ENCODE assay signal across 20 cellular contexts in genomic region chr11:46436113-46436512, GRCh38. TPM values are rescaled to one million over a fixed set of nuclear protein-coding genes. Genes with fewer than 3 reads are reported as not detected.
DNase-seq lines count a peak whose midpoint lies in the region; ATAC-seq and TF ChIP-seq lines count a peak whose summit lies in the region.
"Had no signal": no experiment of that assay in that cellular context is flagged by ENCODE, and none has a peak within 500 bp of the region (broad histone marks: within the 10 kb centered on the region; RNA-seq: fewer than 3 reads in every experiment).

No MANE protein-coding gene starts in this region.

- H3K4me3 Mint-ChIP-seq in activated T-helper 17 cell treated with anti-CD3 and anti-CD28 coated beads, Interleukin-2, amount 50 U/mL, for 72 hours = no peak overlapping the region
- no peak overlapping the region for H3K4me3 Mint-ChIP-seq in stimulated activated effector memory CD8-positive, alpha-beta T cell treated with anti-CD3 and anti-CD28 coated beads, Interleukin-12 subunit alpha, Interleukin-12 subunit beta, amount 100 ng/mL, for 72 hours
- H3K4me3 Mint-ChIP-seq: CD8-positive, alpha-beta memory T cell; T-cell had no signal

- H3K27me3 ChIP-seq in right cardiac atrium (ENCODE audit: control insufficient read depth, insufficient read depth) = no peaks in the 10 kb centered on the region
- H3K27me3 ChIP-seq in upper lobe of right lung = no peaks in the 10 kb centered on the region

- no peaks in the 10 kb centered on the region for H3K27me3 Mint-ChIP-seq in activated T-helper 17 cell treated with anti-CD3 and anti-CD28 coated beads, Interleukin-2, amount 50 U/mL, for 72 hours
- H3K27me3 Mint-ChIP-seq: CD8-positive, alpha-beta memory T cell; T-cell had no signal

- H3K27ac Mint-ChIP-seq in activated T-helper 17 cell treated with anti-CD3 and anti-CD28 coated beads, Interleukin-2, amount 50 U/mL, for 72 hours = peak overlapping the region; percentile 37
- H3K27ac Mint-ChIP-seq in stimulated activated effector memory CD8-positive, alpha-beta T cell treated with anti-CD3 and anti-CD28 coated beads, Interleukin-12 subunit alpha, Interleukin-12 subunit beta, amount 100 ng/mL, for 72 hours = peak overlapping the region; percentile 37
- H3K27ac Mint-ChIP-seq: T-cell had no signal

- intact Hi-C loops in right cardiac atrium (cut with DNase I) (no loop called here), left cardiac atrium (cut with DNase I) (no loop called here), upper lobe of right lung (cut with DNase I) (no loop called here)

- no peak overlapping the region for H3K4me3 ChIP-seq in right cardiac atrium (ENCODE audit: low read length)
- no peak overlapping the region for H3K4me3 ChIP-seq in upper lobe of right lung

- H3K9me3 ChIP-seq in right cardiac atrium (ENCODE audit: control insufficient read depth, low read length) (no peaks in the 10 kb centered on the region), upper lobe of right lung (no peaks in the 10 kb centered on the region)

- DNase-seq in right cardiac atrium (no peak), left cardiac atrium (no peak), NCI-H82 (lab: John Stamatoyannopoulos, UW) (peak; percentile 71), upper lobe of right lung (no peak), SHP77 (lab: John Stamatoyannopoulos, UW) (no peak)
- no peak for DNase-seq in stimulated activated effector memory CD8-positive, alpha-beta T cell treated with anti-CD3 and anti-CD28 coated beads, Interleukin-12 subunit alpha, Interleukin-12 subunit beta, amount 100 ng/mL, for 72 hours (ENCODE audit: low spot score in 2 of 2)
- no peak for DNase-seq in activated naive CD4-positive, alpha-beta T cell treated with anti-CD3 and anti-CD28 coated beads, Interleukin-2, amount 50 U/mL, for 16 hours
- DNase-seq: AML-193; CD8-positive, alpha-beta memory T cell; IMR-90; NCI-H1930; NCI-H2227 treated with DMSO at 0.1 percent for 48 hours; NCI-H510A; NK-92 treated with Interleukin-12 subunit alpha and Interleukin-12 subunit beta, amount 100 ng/mL, for 24 hours; T-cell had no signal

- peak overlapping the region; percentile 17 for H3K27ac ChIP-seq in right cardiac atrium (ENCODE audit: low read length)
- no peak overlapping the region for H3K27ac ChIP-seq in upper lobe of right lung

- H3K4me1 Mint-ChIP-seq in activated T-helper 17 cell treated with anti-CD3 and anti-CD28 coated beads, Interleukin-2, amount 50 U/mL, for 72 hours = no peaks in the 10 kb centered on the region
- H3K4me1 Mint-ChIP-seq in stimulated activated effector memory CD8-positive, alpha-beta T cell treated with anti-CD3 and anti-CD28 coated beads, Interleukin-12 subunit alpha, Interleukin-12 subunit beta, amount 100 ng/mL, for 72 hours = no peaks in the 10 kb centered on the region
- H3K4me1 Mint-ChIP-seq: T-cell had no signal

- TF ChIP-seq CTCF in upper lobe of right lung (IDR thresholded peaks at IDR 0.05) = no peak

- no peaks in the 10 kb centered on the region for H3K9me3 Mint-ChIP-seq in activated T-helper 17 cell treated with anti-CD3 and anti-CD28 coated beads, Interleukin-2, amount 50 U/mL, for 72 hours
- no peaks in the 10 kb centered on the region for H3K9me3 Mint-ChIP-seq in stimulated activated effector memory CD8-positive, alpha-beta T cell treated with anti-CD3 and anti-CD28 coated beads, Interleukin-12 subunit alpha, Interleukin-12 subunit beta, amount 100 ng/mL, for 72 hours
- H3K9me3 Mint-ChIP-seq: CD8-positive, alpha-beta memory T cell; T-cell had no signal

- peaks cover 79% of the 10 kb centered on the region for H3K36me3 Mint-ChIP-seq in activated T-helper 17 cell treated with anti-CD3 and anti-CD28 coated beads, Interleukin-2, amount 50 U/mL, for 72 hours (ENCODE audit: low read depth)
- peaks cover 53% of the 10 kb centered on the region for H3K36me3 Mint-ChIP-seq in stimulated activated effector memory CD8-positive, alpha-beta T cell treated with anti-CD3 and anti-CD28 coated beads, Interleukin-12 subunit alpha, Interleukin-12 subunit beta, amount 100 ng/mL, for 72 hours

- no peak for ATAC-seq in right cardiac atrium
- ATAC-seq in left cardiac atrium = no peak
- no peak for ATAC-seq in activated T-helper 17 cell treated with anti-CD3 and anti-CD28 coated beads, Interleukin-2, amount 50 U/mL, for 72 hours (replicated peaks)
- ATAC-seq in stimulated activated effector memory CD8-positive, alpha-beta T cell treated with anti-CD3 and anti-CD28 coated beads, Interleukin-12 subunit alpha, Interleukin-12 subunit beta, amount 100 ng/mL, for 72 hours = no peak
- ATAC-seq in upper lobe of right lung = no peak
- ATAC-seq: Panc1, SK-N-SH treated with all-trans-retinoic acid at 6 μM for 48 hours, T-cell had no signal

- 89% methylated on average over 3 of the region's 3 CpGs for WGBS in right cardiac atrium

- H3K4me1 ChIP-seq in right cardiac atrium (ENCODE audit: control insufficient read depth, insufficient read depth, low read length) = peaks cover 9% of the 10 kb centered on the region
- no peaks in the 10 kb centered on the region for H3K4me1 ChIP-seq in upper lobe of right lung

- peaks cover 34% of the 10 kb centered on the region for H3K36me3 ChIP-seq in upper lobe of right lung

RNA-seq across cellular contexts. Expression of gene CHRM4, which starts 44.5 kb away (rescaled TPM):
- total RNA-seq in right cardiac atrium (under 1 TPM in 2 of 4 donors, not detected in 2; 0.14 to 0.53 TPM), left cardiac atrium (under 1 TPM in 1 of 2 donors, not detected in 1; 0.21 TPM), upper lobe of right lung (0.35 TPM)
- 0.20 TPM for polyA plus RNA-seq in right cardiac atrium
- 1 to 10 TPM in 1 of 2 donors, under 1 TPM in 1; 0.90 to 6.1 TPM for total RNA-seq in activated T-helper 17 cell treated with anti-CD3 and anti-CD28 coated beads, Interleukin-2, amount 50 U/mL, for 72 hours
- total RNA-seq: CD8-positive, alpha-beta memory T cell; Daoy had no signal
- polyA plus RNA-seq: AG04450 had no signal

RNA-seq across cellular contexts. Expression of gene MDK, which starts 54.6 kb away (rescaled TPM):
- total RNA-seq in right cardiac atrium (10 to 100 TPM in 3 of 4 donors, 1 to 10 TPM in 1; 9.9 to 18.8 (median 11.9) TPM), left cardiac atrium (10 to 100 TPM; 11.0 to 15.2 TPM), upper lobe of right lung (24.7 TPM)
- 10.1 TPM for polyA plus RNA-seq in right cardiac atrium
- 10 to 100 TPM in 1 of 2 donors, 1 to 10 TPM in 1; 8.5 to 12.9 TPM for total RNA-seq in activated T-helper 17 cell treated with anti-CD3 and anti-CD28 coated beads, Interleukin-2, amount 50 U/mL, for 72 hours
